ENCODE assay signal across 20 cellular contexts in the genomic region with DNA sequence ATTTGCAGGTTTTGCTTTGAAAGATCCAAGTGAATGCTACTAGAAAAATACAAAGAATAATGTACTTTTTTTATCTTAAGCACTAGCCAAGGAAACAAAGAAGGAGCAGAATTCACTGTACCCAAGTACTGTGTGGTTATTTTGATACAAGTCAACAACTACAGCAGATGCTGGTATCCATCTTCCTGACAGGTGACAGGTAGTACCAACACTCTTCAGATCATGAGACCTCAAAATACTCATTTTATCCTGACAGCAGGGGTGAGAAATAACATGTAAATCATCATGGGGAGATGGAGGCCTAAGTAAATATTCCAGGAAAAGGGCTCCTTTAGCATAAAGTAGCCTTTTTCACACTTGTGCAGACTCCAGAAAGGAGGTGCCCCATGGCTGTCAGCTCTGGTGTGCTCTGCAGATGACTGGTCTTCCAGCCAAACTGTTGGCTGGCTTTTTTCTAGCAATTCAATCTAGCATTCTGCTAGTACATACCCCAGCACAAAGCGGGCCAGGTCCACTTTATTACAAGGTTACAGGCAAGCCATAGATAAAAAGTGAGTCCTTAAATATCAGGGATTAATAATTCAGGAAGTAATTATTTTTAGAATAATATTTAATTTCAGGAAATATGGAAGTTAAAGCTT.
"Had no signal": no experiment of that assay in that cellular context is flagged by ENCODE, and none has a peak within 500 bp of the region (broad histone marks: within the 10 kb centered on the region; RNA-seq: fewer than 3 reads in every experiment).

No MANE protein-coding gene starts in this region.

- H3K4me1 ChIP-seq: SJCRH30 had no signal

- H3K4me3 ChIP-seq: SJCRH30 had no signal

- DNase-seq: KBM-7, MV-4-11, NCI-H1092, NCI-H1105 treated with DMSO at 0.1 percent for 48 hours, NCI-H1417 treated with DMSO at 0.1 percent for 48 hours, NCI-H187, NCI-H2029, NCI-H2081 treated with DMSO at 0.1 percent for 48 hours, NCI-H2171, NCI-H226, NCI-H446, NCI-H510A, NCI-H524 treated with DMSO at 0.1 percent for 48 hours, NCI-H69, NCI-H774, RPMI8226, SHP77 treated with DMSO at 0.1 percent for 48 hours, SJCRH30 had no signal

- H3K27ac ChIP-seq: HL-60, SJCRH30 had no signal

- H3K9me3 ChIP-seq: SJCRH30 had no signal

- ATAC-seq: SK-N-SH treated with all-trans-retinoic acid at 6 μM for 48 hours had no signal
